8 cellular contexts compared by ENCODE assay signal in genomic region chr10:101569838-101570763, GRCh38. TPM values are rescaled to one million over a fixed set of nuclear protein-coding genes. Genes with fewer than 3 reads are reported as not detected.
DNase-seq lines count a peak whose midpoint lies in the region; ATAC-seq and TF ChIP-seq lines count a peak whose summit lies in the region.

No MANE protein-coding gene starts in this region.

- H3K4me3 ChIP-seq in IMR-90 (ENCODE audit: insufficient read depth, low read depth, low read length) (peak overlapping the region; percentile 49), trophoblast cell (ENCODE audit: low read depth, low read length) (peak overlapping the region; percentile 63), tibial nerve (peak overlapping the region; percentile 28 to 55 (median 39))

- TF ChIP-seq RAD21 in IMR-90 (IDR thresholded peaks at IDR 0.05; ENCODE audit: low read length): peak; percentile 70

- H4K91ac ChIP-seq in IMR-90 (ENCODE audit: insufficient read depth, low read depth, low read length) (peak overlapping the region; percentile 57; the same call in 1 of the 2 replicates), trophoblast cell (ENCODE audit: low read depth, low read length) (peak overlapping the region; percentile 37)

- TF ChIP-seq POLR2A in IMR-90 (IDR thresholded peaks at IDR 0.05; ENCODE audit: low read depth, low read length) (0 out of 2 replicates have a peak, but pooled peaks have one; percentile 12), tibial nerve (IDR thresholded peaks at IDR 0.05) (no peak)

- H4K12ac ChIP-seq in trophoblast cell (ENCODE audit: low read depth, low read length): peak overlapping the region; percentile 72

- peaks cover 26% of the 10 kb centered on the region for H3K27me3 Mint-ChIP-seq in activated naive CD8-positive, alpha-beta T cell

- H3K36me3 Mint-ChIP-seq in activated naive CD8-positive, alpha-beta T cell: no peaks in the 10 kb centered on the region

- peak overlapping the region; percentile 72 for H3K9ac ChIP-seq in IMR-90 (ENCODE audit: low read depth, low read length)
- no peak overlapping the region for H3K9ac ChIP-seq in trophoblast cell (ENCODE audit: low read length)

- TF ChIP-seq EP300 in tibial nerve (IDR thresholded peaks at IDR 0.05): no peak

- intact Hi-C loops in IMR-90 (cut with micrococcal nuclease): loop anchor here (1.0 to 2.0 kb wide), 4 partner anchors 269 to 409 kb away; no protein-coding TSS in a partner anchor
- intact Hi-C loops in cardiac septum (cut with DNase I): loop anchor here (1.0 to 10.0 kb wide), 4 partner anchors 268 to 408 kb away; no protein-coding TSS in a partner anchor

- H3K27ac Mint-ChIP-seq in activated naive CD8-positive, alpha-beta T cell: no peak overlapping the region

- no TSS peak for BruUV-seq in IMR-90 (replicated peaks; lab: Mats Ljungman, UMichigan)

- peaks cover 16% of the 10 kb centered on the region for H3K4me1 Mint-ChIP-seq in activated naive CD8-positive, alpha-beta T cell (ENCODE audit: low read depth)

- H3K27me3 ChIP-seq in IMR-90 (ENCODE audit: control insufficient read depth, insufficient read depth, low read length) (peaks cover 43% of the 10 kb centered on the region), trophoblast cell (ENCODE audit: insufficient read depth, low read length) (peaks cover 13% of the 10 kb centered on the region), tibial nerve (peaks cover 4 to 50% of the 10 kb centered on the region in 2 donors)

- H4K8ac ChIP-seq in IMR-90 (ENCODE audit: low read depth in 2 of 2, low read length in 2 of 2) (peak overlapping the region; percentile 84 to 88), trophoblast cell (ENCODE audit: low read depth, low read length) (peak overlapping the region; percentile 84)

- peak overlapping the region; percentile 79 for H3K4me3 Mint-ChIP-seq in activated naive CD8-positive, alpha-beta T cell

- H3K36me3 ChIP-seq in IMR-90 (ENCODE audit: control insufficient read depth, insufficient read depth, low read length) (no peaks in the 10 kb centered on the region), trophoblast cell (ENCODE audit: control insufficient read depth in 1 of 2, insufficient read depth in 2 of 2, low read length in 2 of 2) (no peaks in the 10 kb centered on the region), tibial nerve (peaks cover 0 to 16% (median 0%) of the 10 kb centered on the region in 3 donors)

- TF ChIP-seq CTCF in IMR-90 (conservative IDR thresholded peaks at IDR 0.05; ENCODE audit: low read depth, low read length) (peak; percentile 64), tibial nerve (IDR thresholded peaks at IDR 0.05) (peak; percentile 86 to 98 (median 96))

- H2BK15ac ChIP-seq in IMR-90 (ENCODE audit: low read depth, low read length): no peak overlapping the region; the same call in 2 of the 3 replicates

- H3K9me1 ChIP-seq in IMR-90 (ENCODE audit: insufficient read depth, low read length): no peaks in the 10 kb centered on the region; the same call in 1 of the 2 replicates

- H3K79me1 ChIP-seq in IMR-90 (ENCODE audit: low read depth in 1 of 2, low read length in 2 of 2) (no peaks in the 10 kb centered on the region), trophoblast cell (ENCODE audit: low read length) (no peaks in the 10 kb centered on the region)

- H3K18ac ChIP-seq in IMR-90 (ENCODE audit: low read depth, low read length): no peak overlapping the region; the same call in 1 of the 2 replicates
- peak overlapping the region; percentile 30 for H3K18ac ChIP-seq in trophoblast cell (ENCODE audit: low read length)

- peaks cover 2% of the 10 kb centered on the region for H3K79me2 ChIP-seq in trophoblast cell (ENCODE audit: control insufficient read depth, insufficient read depth, low read length, poor library complexity)

- ATAC-seq in GM21360 (IDR thresholded peaks at IDR 0.05; ENCODE audit: unreplicated experiment) (peak; percentile 69), IMR-90 (ENCODE audit: low read depth) (peak; percentile 91), SK-N-SH treated with all-trans-retinoic acid at 6 μM for 48 hours (peak; percentile 85)

- H4K5ac ChIP-seq in IMR-90 (ENCODE audit: low read depth, low read length): peak overlapping the region; percentile 62

- DNase-seq in COLO829 (ENCODE audit: low spot score) (peak; percentile 36), IMR-90 (peak; percentile 35), cardiac septum (ENCODE audit: low spot score) (peak; percentile 90), trophoblast cell (peak; percentile 38 to 81), tibial nerve (ENCODE audit: low spot score in 2 of 2) (peak; percentile 60 to 83)

- H2AK9ac ChIP-seq in IMR-90 (replicated peaks; ENCODE audit: low read depth, low read length, poor library complexity): peak overlapping the region; percentile 77

- H4K20me1 ChIP-seq in IMR-90 (ENCODE audit: insufficient read depth, low read length): no peaks in the 10 kb centered on the region

- H2AFZ ChIP-seq in IMR-90 (replicated peaks; ENCODE audit: low read length, poor library complexity): peak overlapping the region; percentile 97
- H2AFZ ChIP-seq in trophoblast cell (ENCODE audit: insufficient read depth, low read length, poor library complexity): peak overlapping the region; percentile 97

- no peaks in the 10 kb centered on the region for H3K9me3 Mint-ChIP-seq in activated naive CD8-positive, alpha-beta T cell (ENCODE audit: low read depth)

- H3K14ac ChIP-seq in IMR-90 (replicated peaks; ENCODE audit: low read depth, low read length): peak overlapping the region; percentile 81
- H3K14ac ChIP-seq in trophoblast cell (ENCODE audit: low read length): peak overlapping the region; percentile 51

- peak overlapping the region; percentile 68 for H3K4ac ChIP-seq in IMR-90 (ENCODE audit: low read depth, low read length)
- H3K4ac ChIP-seq in trophoblast cell (ENCODE audit: low read depth, low read length): no peak overlapping the region

- dilution Hi-C loops in IMR-90 (cut with HindIII; ENCODE audit: low sequenced_read_pairs, unreplicated experiment): no loop called here

- WGBS in IMR-90 (ENCODE audit: extremely low coverage in 2 of 2, insufficient read length in 1 of 2), 2 experiments: 0% methylated on average over 12 of the region's 61 CpGs; no CpG with 5 or more reads in 1 of the 2 experiments
- WGBS in trophoblast cell (ENCODE audit: extremely low coverage, insufficient coverage, insufficient read length): no CpG with 5 or more reads among the region's 61 CpGs
- WGBS in tibial nerve, 2 donors: 1 to 2% methylated on average over 32 to 40 of the region's 61 CpGs

- peak overlapping the region; percentile 87 for H3K4me2 ChIP-seq in IMR-90 (ENCODE audit: low read depth, low read length)
- H3K4me2 ChIP-seq in trophoblast cell (ENCODE audit: low read length): peak overlapping the region; percentile 90

- no peak overlapping the region for H2BK20ac ChIP-seq in IMR-90 (ENCODE audit: low read depth, low read length)

- H2BK120ac ChIP-seq in IMR-90 (ENCODE audit: low read depth, low read length) (no peak overlapping the region), trophoblast cell (ENCODE audit: insufficient read depth, low read length, poor library complexity) (peak overlapping the region; percentile 16)

- H2AK5ac ChIP-seq in IMR-90 (ENCODE audit: low read depth, low read length) (no peak overlapping the region), trophoblast cell (ENCODE audit: low read length) (peak overlapping the region; percentile 45)

- H3K4me1 ChIP-seq in IMR-90 (ENCODE audit: control insufficient read depth, insufficient read depth, low read length) (peaks cover 6% of the 10 kb centered on the region), trophoblast cell (ENCODE audit: control insufficient read depth in 1 of 2, insufficient read depth in 2 of 2, low read length in 2 of 2) (peaks cover 0 to 10% of the 10 kb centered on the region in 2 experiments), tibial nerve (peaks cover 0 to 29% (median 12%) of the 10 kb centered on the region in 4 donors)

- in situ Hi-C loops in IMR-90 (cut with MboI; ENCODE audit: low sequenced_read_pairs): loop anchor here (5.0 kb wide), 1 partner anchor 358 kb away; no protein-coding TSS in a partner anchor

- H3K56ac ChIP-seq in IMR-90 (ENCODE audit: extremely low read depth, insufficient read depth, low read length): no peak overlapping the region

- POLR2A ChIA-PET in IMR-90 (lab: Charles Lee; ENCODE audit: unreplicated experiment): no interaction called here

- H2BK12ac ChIP-seq in trophoblast cell (ENCODE audit: low read length): no peak overlapping the region

- H3K23ac ChIP-seq in IMR-90 (ENCODE audit: low read depth, low read length) (peak overlapping the region; percentile 56; the same call in 1 of the 2 replicates), trophoblast cell (ENCODE audit: low read length) (no peak overlapping the region)

- CTCF ChIA-PET in IMR-90 (lab: Yijun Ruan, JAX): interaction anchor here (0.6 to 2.5 kb wide), 6 partner anchors 43 to 356 kb away, joined by 3 to 16 read pairs (median 4); no protein-coding TSS in a partner anchor

- H2BK5ac ChIP-seq in IMR-90 (ENCODE audit: low read depth, low read length, poor library complexity, severe bottlenecking) (no peak overlapping the region), trophoblast cell (ENCODE audit: low read depth, low read length, poor library complexity) (no peak overlapping the region)

- peaks cover 7% of the 10 kb centered on the region for H3K9me3 ChIP-seq in IMR-90 (ENCODE audit: control insufficient read depth, insufficient read depth, low read length)
- peaks cover 4% of the 10 kb centered on the region for H3K9me3 ChIP-seq in trophoblast cell (ENCODE audit: insufficient read depth, low read depth, low read length)
- peaks cover 0 to 16% (median 2%) of the 10 kb centered on the region in 4 donors for H3K9me3 ChIP-seq in tibial nerve

- no peak overlapping the region for H3K27ac ChIP-seq in IMR-90 (ENCODE audit: insufficient read depth, low read length)
- H3K27ac ChIP-seq in trophoblast cell (ENCODE audit: low read depth, low read length): no peak overlapping the region
- H3K27ac ChIP-seq in tibial nerve: no peak overlapping the region

TF ChIP-seq in IMR-90, 13 proteins besides CTCF, POLR2A, EP300 and RAD21 (continues in another document):
- TF ChIP-seq BHLHE40 (IDR thresholded peaks at IDR 0.05; ENCODE audit: low read depth, low read length): no peak

TF ChIP-seq in SK-N-SH treated with all-trans-retinoic acid at 6 μM for 48 hours, 23 proteins besides CTCF, POLR2A, EP300 and RAD21 (continues in another document):
- TF ChIP-seq GLIS3 (CRISPR knock-in tag; IDR thresholded peaks at IDR 0.05): 0 out of 2 replicates have a peak, but pooled peaks have one; percentile 45
- TF ChIP-seq ESRRG (CRISPR knock-in tag; IDR thresholded peaks at IDR 0.05): no peak

RNA-seq across cellular contexts. Expression of gene POLL, which starts 18.0 kb away (rescaled TPM):
- 6.1 and 6.3 TPM in 2 replicates for total RNA-seq in IMR-90 (2012; rRNA removed)
- polyA plus RNA-seq in IMR-90 (2012; rRNA removed): 23.7 TPM in 2 replicates
- polyA plus RNA-seq in IMR-90 (2012; cell fraction: cytosol; rRNA removed): 15.7 and 21.1 TPM in 2 replicates
- 57.9 and 115 TPM in 2 replicates for polyA plus RNA-seq in IMR-90 (2012; cell fraction: nucleus; rRNA removed; ENCODE audit: low replicate concordance)
- total RNA-seq in cardiac septum: 18.8 TPM
- 11.9 and 13.7 TPM in 2 replicates for polyA plus RNA-seq in trophoblast cell (2013)
- total RNA-seq in tibial nerve: 10 to 100 TPM; 27.8 to 45.7 (median 35.8) TPM

RNA-seq across cellular contexts. Expression of gene DPCD, which starts 18.0 kb away (rescaled TPM):
- total RNA-seq in IMR-90 (2012; rRNA removed) (59.1 and 113 TPM in 2 replicates), cardiac septum (17.5 TPM), tibial nerve (10 to 100 TPM in 2 of 4 donors, 1 to 10 TPM in 2; 6.0 to 28.5 (median 16.3) TPM)
- polyA plus RNA-seq in IMR-90 (2012; rRNA removed): 66.1 and 73.7 TPM in 2 replicates
- polyA plus RNA-seq in IMR-90 (2012; cell fraction: cytosol; rRNA removed): 44.0 and 79.1 TPM in 2 replicates
- polyA plus RNA-seq in IMR-90 (2012; cell fraction: nucleus; rRNA removed; ENCODE audit: low replicate concordance): 13.5 and 48.7 TPM in 2 replicates
- 17.6 and 18.5 TPM in 2 replicates for polyA plus RNA-seq in trophoblast cell (2013)

Comparison
In these comparisons a context has a peak if more than half of its experiments do, and no peak if none do; other contexts are left out.
1. DNase-seq: peak in every context shown above with its lines; median percentile 90 in cardiac septum; 72 in tibial nerve; 60 in trophoblast cell; 36 in COLO829; 35 in IMR-90.